ENCODE assay signal across 8 cellular contexts in the genomic region with DNA sequence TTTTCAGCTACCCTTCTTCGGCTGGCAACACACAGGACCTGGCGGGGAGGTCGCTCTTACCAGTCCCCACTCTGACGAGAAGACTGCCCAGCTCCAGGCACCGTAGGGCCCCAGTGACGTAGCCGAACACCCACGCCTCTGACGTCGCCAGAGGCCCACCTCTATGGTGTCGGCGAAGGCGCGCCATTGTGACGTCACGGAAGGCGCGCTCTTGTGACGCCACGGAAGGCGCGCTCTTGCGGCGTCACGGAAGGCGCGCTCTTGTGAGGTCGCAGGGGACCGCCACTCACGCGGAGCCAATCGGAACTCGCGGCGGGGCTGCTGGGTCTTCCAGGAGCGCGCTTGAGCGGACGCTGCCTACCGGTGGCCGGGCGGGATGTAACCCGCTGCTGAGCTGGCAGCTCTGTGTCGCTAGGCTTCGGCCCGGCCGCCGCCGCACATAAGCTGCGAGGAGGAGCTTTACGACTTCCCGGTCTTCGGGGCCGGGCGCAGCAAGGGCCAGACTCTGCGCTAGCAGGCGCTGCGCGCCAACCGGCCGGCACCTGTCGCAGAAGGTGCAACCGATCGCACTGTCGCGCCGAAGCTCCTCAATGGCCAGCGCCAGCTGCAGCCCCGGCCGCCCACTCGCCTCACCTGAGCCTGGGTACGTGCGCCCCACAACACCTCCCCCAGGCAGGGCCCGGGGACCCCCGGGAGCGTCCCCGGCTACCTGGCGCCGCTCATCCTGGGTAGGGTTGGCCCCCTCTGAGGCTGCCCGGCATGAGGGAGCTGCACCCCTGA.
DNase-seq lines count a peak whose midpoint lies in the region; ATAC-seq and TF ChIP-seq lines count a peak whose summit lies in the region.
"Not testable (repeated sequence)": the region's sequence is repeated elsewhere in the genome, so short reads cannot be mapped to it uniquely, and the experiment has no call there.

No MANE protein-coding gene starts in this region.

- H3K4me3 ChIP-seq in BLaER1 (peak overlapping the region; percentile 84), coronary artery (peak overlapping the region; percentile 86)

- H3K9ac ChIP-seq in BLaER1, result peak overlapping the region; percentile 81

- H3K27ac ChIP-seq in BLaER1, result peak overlapping the region; percentile 83
- H3K27ac ChIP-seq in coronary artery, result peak overlapping the region; percentile 88 to 90

- H3K4me1 ChIP-seq in BLaER1, result peaks cover 12% of the 10 kb centered on the region

- H3K9me3 ChIP-seq in BLaER1, result not testable (repeated sequence)

- TF ChIP-seq CTCF in coronary artery (IDR thresholded peaks at IDR 0.05), result not testable (repeated sequence)

- intact Hi-C loops in left colon (cut with DNase I, micrococcal nuclease), result not testable (repeated sequence)

- H3K36me3 ChIP-seq in BLaER1, result not testable (repeated sequence)

- H3K4me2 ChIP-seq in BLaER1, result peak overlapping the region; percentile 53

- H3K27me3 ChIP-seq in BLaER1, result not testable (repeated sequence)

- DNase-seq in GM19240 (ENCODE audit: insufficient read length, low spot score) (peak; percentile 63), NCI-H524 (lab: John Stamatoyannopoulos, UW) (peak; percentile 75 to 92), coronary artery (ENCODE audit: low spot score) (peak; percentile 98), left colon (peak; percentile 95 to 96)
- DNase-seq in activated CD4-positive, alpha-beta T cell treated with anti-CD3 and anti-CD28 coated beads for 48 hours, result peak; percentile 97
- peak; percentile 97 to 98 for DNase-seq in stimulated activated CD4-positive, alpha-beta T cell treated with anti-CD3 and anti-CD28 coated beads, Interleukin-1b, Interleukin-23, amount 100 ng/mL, for 4 hours (ENCODE audit: low read depth in 2 of 2)

- H4K20me1 ChIP-seq in BLaER1, result not testable (repeated sequence)

- peak; percentile 100 for ATAC-seq in HG03457 (IDR thresholded peaks at IDR 0.05; ENCODE audit: unreplicated experiment)
- ATAC-seq in left colon, result peak; percentile 100

Comparison
In these comparisons a context has a peak if more than half of its experiments do, and no peak if none do; other contexts are left out.
1. Peak in every context shown above with its lines: DNase-seq, ATAC-seq, H3K4me3 ChIP-seq and H3K27ac ChIP-seq.